8 cellular contexts compared by ENCODE assay signal in genomic region chr19:5585461-5586299, GRCh38. TPM values are rescaled to one million over a fixed set of nuclear protein-coding genes. Genes with fewer than 3 reads are reported as not detected.
DNase-seq lines count a peak whose midpoint lies in the region; ATAC-seq and TF ChIP-seq lines count a peak whose summit lies in the region.

No MANE protein-coding gene starts in this region.

- WGBS in thyroid gland, 2 donors: 25% methylated on average over 11 to 24 of the region's 29 CpGs

- H3K27me3 Mint-ChIP-seq in activated B cell treated with CpG ODN at 0.5 μM for 24 hours (no peaks in the 10 kb centered on the region), nephron (ENCODE audit: low read depth) (no peaks in the 10 kb centered on the region)

- CTCF ChIA-PET in GM10248 (lab: Yijun Ruan, JAX) (no interaction called here), activated B cell treated with CpG ODN at 0.5 μM for 24 hours (lab: Charles Lee) (no interaction called here)

- H3K27ac ChIP-seq in cingulate gyrus (ENCODE audit: low read depth, low read length) (peak overlapping the region; percentile 69), thyroid gland (peak overlapping the region; percentile 43 to 71 (median 57))

- no peak overlapping the region for H3K4me3 ChIP-seq in thyroid gland (replicated peaks in 1 of 3)

- POLR2A ChIA-PET in GM10248 (lab: Yijun Ruan, JAX): interaction anchor here (0.6 kb wide), 1 partner anchor 37 kb away, joined by 3 read pairs; the partner anchor contains the start of genes SAFB and SAFB2
- POLR2A ChIA-PET in activated B cell treated with CpG ODN at 0.5 μM for 24 hours (lab: Charles Lee): interaction anchor here (1.4 kb wide), 1 partner anchor 454 kb away, joined by 3 read pairs; no protein-coding TSS in a partner anchor

- peak in 1 of 2 donors; percentile 30 for TF ChIP-seq POLR2A in thyroid gland (IDR thresholded peaks at IDR 0.05)

- H3K4me3 Mint-ChIP-seq in activated B cell treated with CpG ODN at 0.5 μM for 24 hours (no peak overlapping the region), nephron (peak overlapping the region; percentile 30 to 63 (median 43))

- H3K36me3 ChIP-seq in thyroid gland: peaks cover 34 to 42% of the 10 kb centered on the region in 2 donors

- intact Hi-C loops in activated B cell treated with CpG ODN at 0.5 μM for 24 hours (cut with micrococcal nuclease) (no loop called here), thyroid gland (cut with DNase I) (no loop called here)

- H3K4me1 Mint-ChIP-seq in activated B cell treated with CpG ODN at 0.5 μM for 24 hours (peaks cover 12% of the 10 kb centered on the region), nephron (peaks cover 16% of the 10 kb centered on the region)

- ATAC-seq in activated B cell treated with CpG ODN at 0.5 μM for 24 hours (ENCODE audit: low read depth) (peak; percentile 68), GM18511 (IDR thresholded peaks at IDR 0.05; ENCODE audit: unreplicated experiment) (no peak), GM21515 (IDR thresholded peaks at IDR 0.05; ENCODE audit: unreplicated experiment) (no peak)

- peak overlapping the region; percentile 63 for H3K27ac Mint-ChIP-seq in activated B cell treated with CpG ODN at 0.5 μM for 24 hours
- H3K27ac Mint-ChIP-seq in nephron: peak overlapping the region; percentile 89 to 94 (median 94)

- DNase-seq in GM10248 (ENCODE audit: extremely low spot score) (peak; percentile 78), activated B cell treated with CpG ODN at 0.5 μM for 24 hours (no peak), thyroid gland (peak; percentile 91 to 92), NCI-H226 (no peak)

- peaks cover 21 to 32% of the 10 kb centered on the region in 2 donors for H3K4me1 ChIP-seq in thyroid gland

- H3K36me3 Mint-ChIP-seq in activated B cell treated with CpG ODN at 0.5 μM for 24 hours (ENCODE audit: low read depth) (peaks cover 59% of the 10 kb centered on the region), nephron (ENCODE audit: low read depth) (peaks cover 38% of the 10 kb centered on the region)

- no peaks in the 10 kb centered on the region for H3K9me3 Mint-ChIP-seq in activated B cell treated with CpG ODN at 0.5 μM for 24 hours
- no peaks in the 10 kb centered on the region for H3K9me3 Mint-ChIP-seq in nephron

- no peak for TF ChIP-seq CTCF in GM10248 (IDR thresholded peaks at IDR 0.05; ENCODE audit: control extremely low read depth, extremely low read depth, low read depth, missing control alignments)
- TF ChIP-seq CTCF in activated B cell treated with CpG ODN at 0.5 μM for 24 hours (IDR thresholded peaks at IDR 0.05): no peak
- TF ChIP-seq CTCF in nephron (IDR thresholded peaks at IDR 0.05; ENCODE audit: unreplicated experiment in 3 of 3): no peak
- no peak for TF ChIP-seq CTCF in thyroid gland (IDR thresholded peaks at IDR 0.05)

- no peaks in the 10 kb centered on the region for H3K27me3 ChIP-seq in thyroid gland

- H3K9me3 ChIP-seq in thyroid gland: no peaks in the 10 kb centered on the region

RNA-seq across cellular contexts. Expression of gene TINCR, which starts 17.9 kb away (rescaled TPM):
- total RNA-seq in activated B cell treated with CpG ODN at 0.5 μM for 24 hours: 0.61 and 1.00 TPM in 2 replicates
- total RNA-seq in thyroid gland: not detected

RNA-seq across cellular contexts. Expression of gene SAFB2, which starts 36.9 kb away (rescaled TPM):
- 123 and 143 TPM in 2 replicates for total RNA-seq in activated B cell treated with CpG ODN at 0.5 μM for 24 hours
- 10 to 100 TPM; 52.2 to 74.5 (median 65.3) TPM for total RNA-seq in thyroid gland

RNA-seq across cellular contexts. Expression of gene SAFB, which starts 37.2 kb away (rescaled TPM):
- 162 and 171 TPM in 2 replicates for total RNA-seq in activated B cell treated with CpG ODN at 0.5 μM for 24 hours
- total RNA-seq in thyroid gland: 100 to 1,000 TPM in 2 of 4 donors, 10 to 100 TPM in 2; 70.1 to 129 (median 86.7) TPM

Comparison
In these comparisons a context has a peak if more than half of its experiments do, and no peak if none do; other contexts are left out.
1. DNase-seq: peak in GM10248 (single experiment) and thyroid gland (2 of 2); none in activated B cell treated with CpG ODN at 0.5 μM for 24 hours (single experiment) and NCI-H226 (single experiment).